27 cellular contexts compared by ENCODE assay signal in genomic region chr9:123309611-123310010, GRCh38. TPM values are rescaled to one million over a fixed set of nuclear protein-coding genes. Genes with fewer than 3 reads are reported as not detected.
"Had no signal": no experiment of that assay in that cellular context is flagged by ENCODE, and none has a peak within 500 bp of the region (broad histone marks: within the 10 kb centered on the region; RNA-seq: fewer than 3 reads in every experiment).

No MANE protein-coding gene starts in this region.

- H3K36me3 ChIP-seq: adrenal gland, left lung, right atrium auricular region, suprapubic skin, transverse colon, WERI-Rb-1 had no signal

- ATAC-seq: activated naive CD4-positive, alpha-beta T cell treated with anti-CD3 and anti-CD28 coated beads, Interleukin-2, amount 50 U/mL, for 72 hours; activated T-helper 17 cell treated with anti-CD3 and anti-CD28 coated beads, Interleukin-2, amount 50 U/mL, for 72 hours; left lung; naive thymus-derived CD8-positive, alpha-beta T cell; stimulated activated effector memory CD8-positive, alpha-beta T cell treated with anti-CD3 and anti-CD28 coated beads, Interleukin-12 subunit alpha, Interleukin-12 subunit beta, amount 100 ng/mL, for 72 hours; stimulated activated naive CD8-positive, alpha-beta T cell treated with anti-CD3 and anti-CD28 coated beads, Interleukin-15, amount 100 ng/mL, for 72 hours had no signal

- H3K4me3 ChIP-seq: adrenal gland, coronary artery, hepatocyte, left lung, right atrium auricular region, skin epidermis, suprapubic skin, transverse colon had no signal

- H3K4me1 ChIP-seq: adrenal gland, left lung, suprapubic skin had no signal

- H3K9me3 ChIP-seq: adrenal gland, left lung, right atrium auricular region, suprapubic skin, transverse colon had no signal

- H3K4me2 ChIP-seq: hepatocyte had no signal

- DNase-seq: activated CD4-positive, alpha-beta T cell treated with anti-CD3 and anti-CD28 coated beads, Interleukin-2, amount 50 U/mL, for 1 hour; activated CD4-positive, CD25-positive, alpha-beta regulatory T cell treated with anti-CD3 and anti-CD28 coated beads, Interleukin-2, amount 50 U/mL, for 72 hours; activated T-cell treated with anti-CD3 and anti-CD28 coated beads, Interleukin-2, amount 50 U/mL, for 1 hour; adrenal gland; foreskin melanocyte; glutamatergic neuron; immature natural killer cell; kidney glomerular epithelial cell; left lung; naive thymus-derived CD8-positive, alpha-beta T cell; stimulated activated CD4-positive, alpha-beta T cell treated with anti-CD3 and anti-CD28 coated beads, Interleukin-2, amount 100 ng/mL, for 24 hours; stimulated activated naive CD8-positive, alpha-beta T cell treated with anti-CD3 and anti-CD28 coated beads, Interleukin-15, amount 100 ng/mL, for 72 hours; transverse colon; WERI-Rb-1 had no signal

- H3K27ac ChIP-seq: adrenal gland, coronary artery, hepatocyte, left lung, right atrium auricular region, skin epidermis, suprapubic skin, transverse colon, WERI-Rb-1 had no signal

- H3K79me2 ChIP-seq: hepatocyte had no signal

- H3K27me3 ChIP-seq: adrenal gland, hepatocyte, left lung, right atrium auricular region, suprapubic skin, transverse colon had no signal

- H2AFZ ChIP-seq: hepatocyte had no signal

- FAIRE-seq: astrocyte, urothelium cell line had no signal

RNA-seq across cellular contexts. Expression of gene CRB2, which starts 46.4 kb away (rescaled TPM):
- total RNA-seq: lung microvascular endothelial cell; osteoblast; suprapubic skin; T-helper 2 cell treated with Interferon-gamma antibody and Interleukin-4, amounts not matched to agents 100 ng/mL and 5 ng/mL, for 36 hours had no signal
